1 cellular context compared by ENCODE assay signal in the genomic region with DNA sequence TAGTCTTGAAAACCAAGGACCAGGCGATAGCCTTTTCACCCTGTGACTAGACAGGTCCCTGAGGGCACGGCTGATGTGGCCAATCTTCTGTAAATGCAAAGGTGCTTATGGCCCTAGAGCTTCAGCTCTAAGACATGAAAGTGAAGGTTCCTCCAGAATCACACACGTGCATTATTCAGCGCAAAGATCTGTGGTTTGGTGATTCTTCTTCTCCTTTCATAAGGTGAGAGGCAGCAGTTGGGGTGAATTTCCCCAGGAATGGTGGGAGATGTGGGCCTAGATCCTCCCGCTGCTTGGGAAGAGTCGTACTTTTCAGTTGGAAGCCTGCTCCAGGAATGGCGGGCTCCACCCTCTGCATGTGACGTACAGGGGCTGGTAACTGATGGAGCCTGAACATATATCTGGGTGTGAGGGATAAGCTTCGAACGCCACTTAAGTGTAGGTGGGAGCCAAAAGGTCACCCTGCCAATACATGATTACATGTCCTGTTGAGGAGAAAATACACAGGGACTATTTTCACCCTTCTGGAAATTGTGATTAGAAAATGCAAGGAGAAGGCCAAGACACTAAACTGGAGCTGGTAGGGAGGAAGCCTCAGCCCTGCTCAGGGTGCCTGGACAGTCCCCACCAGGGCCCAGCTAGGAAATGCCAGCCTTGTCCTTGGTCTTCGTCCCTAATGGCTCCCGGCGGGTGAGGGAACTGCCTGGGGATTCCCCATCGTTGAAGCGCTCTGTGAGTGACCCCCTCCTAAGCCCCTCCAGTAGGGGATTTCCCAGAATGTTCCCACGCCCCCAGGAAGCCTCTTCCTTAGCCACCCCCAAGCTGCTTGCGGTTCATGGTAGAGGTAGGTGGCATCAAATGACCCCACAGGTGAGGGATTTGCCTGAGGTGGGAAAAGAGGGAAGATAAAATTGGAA.
TF ChIP-seq lines count a peak whose summit lies in the region.

No MANE protein-coding gene starts in this region.

TF ChIP-seq in HepG2, 621 proteins besides CTCF, POLR2A, EP300 and RAD21 (continued from another document and continues in another):
- TF ChIP-seq, protein P1, sequence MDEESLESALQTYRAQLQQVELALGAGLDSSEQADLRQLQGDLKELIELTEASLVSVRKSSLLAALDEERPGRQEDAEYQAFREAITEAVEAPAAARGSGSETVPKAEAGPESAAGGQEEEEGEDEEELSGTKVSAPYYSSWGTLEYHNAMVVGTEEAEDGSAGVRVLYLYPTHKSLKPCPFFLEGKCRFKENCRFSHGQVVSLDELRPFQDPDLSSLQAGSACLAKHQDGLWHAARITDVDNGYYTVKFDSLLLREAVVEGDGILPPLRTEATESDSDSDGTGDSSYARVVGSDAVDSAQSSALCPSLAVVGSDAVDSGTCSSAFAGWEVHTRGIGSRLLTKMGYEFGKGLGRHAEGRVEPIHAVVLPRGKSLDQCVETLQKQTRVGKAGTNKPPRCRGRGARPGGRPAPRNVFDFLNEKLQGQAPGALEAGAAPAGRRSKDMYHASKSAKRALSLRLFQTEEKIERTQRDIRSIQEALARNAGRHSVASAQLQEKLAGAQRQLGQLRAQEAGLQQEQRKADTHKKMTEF (CRISPR knock-in tag; IDR thresholded peaks at IDR 0.05) = no peak
- no peak for TF ChIP-seq RBAK (CRISPR knock-in tag; IDR thresholded peaks at IDR 0.05)
- no peak for TF ChIP-seq ERF (CRISPR knock-in tag; IDR thresholded peaks at IDR 0.05)
- TF ChIP-seq, protein P2, sequence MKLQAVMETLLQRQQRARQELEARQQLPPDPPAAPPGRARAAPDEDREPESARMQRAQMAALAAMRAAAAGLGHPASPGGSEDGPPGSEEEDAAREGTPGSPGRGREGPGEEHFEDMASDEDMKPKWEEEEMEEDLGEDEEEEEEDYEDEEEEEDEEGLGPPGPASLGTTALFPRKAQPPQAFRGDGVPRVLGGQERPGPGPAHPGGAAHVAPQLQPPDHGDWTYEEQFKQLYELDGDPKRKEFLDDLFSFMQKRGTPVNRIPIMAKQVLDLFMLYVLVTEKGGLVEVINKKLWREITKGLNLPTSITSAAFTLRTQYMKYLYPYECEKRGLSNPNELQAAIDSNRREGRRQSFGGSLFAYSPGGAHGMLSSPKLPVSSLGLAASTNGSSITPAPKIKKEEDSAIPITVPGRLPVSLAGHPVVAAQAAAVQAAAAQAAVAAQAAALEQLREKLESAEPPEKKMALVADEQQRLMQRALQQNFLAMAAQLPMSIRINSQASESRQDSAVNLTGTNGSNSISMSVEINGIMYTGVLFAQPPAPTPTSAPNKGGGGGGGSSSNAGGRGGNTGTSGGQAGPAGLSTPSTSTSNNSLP (IDR thresholded peaks at IDR 0.05; ENCODE audit: low read depth, low read length) = no peak
- 0 out of 2 replicates have a peak, but pooled peaks have one; percentile 43 for TF ChIP-seq ZFP82 (CRISPR knock-in tag; IDR thresholded peaks at IDR 0.05; ENCODE audit: borderline replicate concordance)
- no peak for TF ChIP-seq ZBTB7B (CRISPR knock-in tag; IDR thresholded peaks at IDR 0.05)
- TF ChIP-seq, protein P3, sequence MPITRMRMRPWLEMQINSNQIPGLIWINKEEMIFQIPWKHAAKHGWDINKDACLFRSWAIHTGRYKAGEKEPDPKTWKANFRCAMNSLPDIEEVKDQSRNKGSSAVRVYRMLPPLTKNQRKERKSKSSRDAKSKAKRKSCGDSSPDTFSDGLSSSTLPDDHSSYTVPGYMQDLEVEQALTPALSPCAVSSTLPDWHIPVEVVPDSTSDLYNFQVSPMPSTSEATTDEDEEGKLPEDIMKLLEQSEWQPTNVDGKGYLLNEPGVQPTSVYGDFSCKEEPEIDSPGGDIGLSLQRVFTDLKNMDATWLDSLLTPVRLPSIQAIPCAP (CRISPR knock-in tag; IDR thresholded peaks at IDR 0.05; ENCODE audit: low read depth) = no peak
- TF ChIP-seq, protein P4, sequence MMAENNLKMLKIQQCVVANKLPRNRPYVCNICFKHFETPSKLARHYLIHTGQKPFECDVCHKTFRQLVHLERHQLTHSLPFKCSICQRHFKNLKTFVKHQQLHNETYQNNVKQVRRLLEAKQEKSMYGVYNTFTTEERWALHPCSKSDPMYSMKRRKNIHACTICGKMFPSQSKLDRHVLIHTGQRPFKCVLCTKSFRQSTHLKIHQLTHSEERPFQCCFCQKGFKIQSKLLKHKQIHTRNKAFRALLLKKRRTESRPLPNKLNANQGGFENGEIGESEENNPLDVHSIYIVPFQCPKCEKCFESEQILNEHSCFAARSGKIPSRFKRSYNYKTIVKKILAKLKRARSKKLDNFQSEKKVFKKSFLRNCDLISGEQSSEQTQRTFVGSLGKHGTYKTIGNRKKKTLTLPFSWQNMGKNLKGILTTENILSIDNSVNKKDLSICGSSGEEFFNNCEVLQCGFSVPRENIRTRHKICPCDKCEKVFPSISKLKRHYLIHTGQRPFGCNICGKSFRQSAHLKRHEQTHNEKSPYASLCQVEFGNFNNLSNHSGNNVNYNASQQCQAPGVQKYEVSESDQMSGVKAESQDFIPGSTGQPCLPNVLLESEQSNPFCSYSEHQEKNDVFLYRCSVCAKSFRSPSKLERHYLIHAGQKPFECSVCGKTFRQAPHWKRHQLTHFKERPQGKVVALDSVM (CRISPR knock-in tag; IDR thresholded peaks at IDR 0.05) = no peak
- 0 out of 2 replicates have a peak, but pooled peaks have one; percentile 15 for TF ChIP-seq MEIS1 (CRISPR knock-in tag; IDR thresholded peaks at IDR 0.05; ENCODE audit: borderline replicate concordance)
- TF ChIP-seq ZNF317 (CRISPR knock-in tag; IDR thresholded peaks at IDR 0.05) = no peak
- TF ChIP-seq ZNF143 (CRISPR knock-in tag; IDR thresholded peaks at IDR 0.05) = no peak
- TF ChIP-seq ASH2L (IDR thresholded peaks at IDR 0.05; ENCODE audit: insufficient read length, low read depth, low read length) = no peak
- TF ChIP-seq, protein P5, sequence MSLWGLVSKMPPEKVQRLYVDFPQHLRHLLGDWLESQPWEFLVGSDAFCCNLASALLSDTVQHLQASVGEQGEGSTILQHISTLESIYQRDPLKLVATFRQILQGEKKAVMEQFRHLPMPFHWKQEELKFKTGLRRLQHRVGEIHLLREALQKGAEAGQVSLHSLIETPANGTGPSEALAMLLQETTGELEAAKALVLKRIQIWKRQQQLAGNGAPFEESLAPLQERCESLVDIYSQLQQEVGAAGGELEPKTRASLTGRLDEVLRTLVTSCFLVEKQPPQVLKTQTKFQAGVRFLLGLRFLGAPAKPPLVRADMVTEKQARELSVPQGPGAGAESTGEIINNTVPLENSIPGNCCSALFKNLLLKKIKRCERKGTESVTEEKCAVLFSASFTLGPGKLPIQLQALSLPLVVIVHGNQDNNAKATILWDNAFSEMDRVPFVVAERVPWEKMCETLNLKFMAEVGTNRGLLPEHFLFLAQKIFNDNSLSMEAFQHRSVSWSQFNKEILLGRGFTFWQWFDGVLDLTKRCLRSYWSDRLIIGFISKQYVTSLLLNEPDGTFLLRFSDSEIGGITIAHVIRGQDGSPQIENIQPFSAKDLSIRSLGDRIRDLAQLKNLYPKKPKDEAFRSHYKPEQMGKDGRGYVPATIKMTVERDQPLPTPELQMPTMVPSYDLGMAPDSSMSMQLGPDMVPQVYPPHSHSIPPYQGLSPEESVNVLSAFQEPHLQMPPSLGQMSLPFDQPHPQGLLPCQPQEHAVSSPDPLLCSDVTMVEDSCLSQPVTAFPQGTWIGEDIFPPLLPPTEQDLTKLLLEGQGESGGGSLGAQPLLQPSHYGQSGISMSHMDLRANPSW (CRISPR knock-in tag; IDR thresholded peaks at IDR 0.05; ENCODE audit: borderline replicate concordance) = no peak
- TF ChIP-seq PAWR (CRISPR knock-in tag; IDR thresholded peaks at IDR 0.05; ENCODE audit: borderline replicate concordance) = no peak
- TF ChIP-seq, protein P6, sequence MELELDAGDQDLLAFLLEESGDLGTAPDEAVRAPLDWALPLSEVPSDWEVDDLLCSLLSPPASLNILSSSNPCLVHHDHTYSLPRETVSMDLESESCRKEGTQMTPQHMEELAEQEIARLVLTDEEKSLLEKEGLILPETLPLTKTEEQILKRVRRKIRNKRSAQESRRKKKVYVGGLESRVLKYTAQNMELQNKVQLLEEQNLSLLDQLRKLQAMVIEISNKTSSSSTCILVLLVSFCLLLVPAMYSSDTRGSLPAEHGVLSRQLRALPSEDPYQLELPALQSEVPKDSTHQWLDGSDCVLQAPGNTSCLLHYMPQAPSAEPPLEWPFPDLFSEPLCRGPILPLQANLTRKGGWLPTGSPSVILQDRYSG (CRISPR knock-in tag; IDR thresholded peaks at IDR 0.05) = no peak
- TF ChIP-seq, protein P7, sequence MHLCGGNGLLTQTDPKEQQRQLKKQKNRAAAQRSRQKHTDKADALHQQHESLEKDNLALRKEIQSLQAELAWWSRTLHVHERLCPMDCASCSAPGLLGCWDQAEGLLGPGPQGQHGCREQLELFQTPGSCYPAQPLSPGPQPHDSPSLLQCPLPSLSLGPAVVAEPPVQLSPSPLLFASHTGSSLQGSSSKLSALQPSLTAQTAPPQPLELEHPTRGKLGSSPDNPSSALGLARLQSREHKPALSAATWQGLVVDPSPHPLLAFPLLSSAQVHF (CRISPR knock-in tag; IDR thresholded peaks at IDR 0.05) = no peak
- TF ChIP-seq, protein P8, sequence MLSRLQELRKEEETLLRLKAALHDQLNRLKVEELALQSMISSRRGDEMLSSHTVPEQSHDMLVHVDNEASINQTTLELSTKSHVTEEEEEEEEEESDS (CRISPR knock-in tag; IDR thresholded peaks at IDR 0.05; ENCODE audit: borderline replicate concordance) = no peak
- no peak for TF ChIP-seq MTA3 (CRISPR knock-in tag; IDR thresholded peaks at IDR 0.05)
- no peak for TF ChIP-seq BORCS8-MEF2B (CRISPR knock-in tag; IDR thresholded peaks at IDR 0.05)
- TF ChIP-seq CCAR2 (optimal IDR thresholded peaks at IDR 0.05; ENCODE audit: low read depth, low read length) = no peak
- TF ChIP-seq BCL6 (CRISPR knock-in tag; IDR thresholded peaks at IDR 0.05) = 0 out of 2 replicates have a peak, but pooled peaks have one; percentile 24
- TF ChIP-seq SOX13 (IDR thresholded peaks at IDR 0.05) = no peak
- peak in 1 of 2 experiments; percentile 12; a peak in 1 of 4 replicates for TF ChIP-seq SOX13 (CRISPR knock-in tag; conservative IDR thresholded peaks at IDR 0.05 in 1 of 2, IDR thresholded peaks at IDR 0.05 in 1 of 2)
- TF ChIP-seq ZSCAN25 (CRISPR knock-in tag; IDR thresholded peaks at IDR 0.05) = no peak
- TF ChIP-seq ZNF121 (CRISPR knock-in tag; IDR thresholded peaks at IDR 0.05) = no peak
- no peak for TF ChIP-seq ZBTB42 (CRISPR knock-in tag; IDR thresholded peaks at IDR 0.05)
- TF ChIP-seq FLYWCH1 (CRISPR knock-in tag; IDR thresholded peaks at IDR 0.05) = no peak
- TF ChIP-seq FOXA3 (CRISPR knock-in tag; IDR thresholded peaks at IDR 0.05) = no peak
- no peak for TF ChIP-seq ZNF703 (CRISPR knock-in tag; IDR thresholded peaks at IDR 0.05; ENCODE audit: borderline replicate concordance)
- no peak for TF ChIP-seq ZNF781 (CRISPR knock-in tag; IDR thresholded peaks at IDR 0.05; ENCODE audit: borderline replicate concordance, not compliant biosample characterization)
- TF ChIP-seq SP140L (CRISPR knock-in tag; IDR thresholded peaks at IDR 0.05; ENCODE audit: borderline replicate concordance) = no peak
- no peak for TF ChIP-seq HMG20B (CRISPR knock-in tag; conservative IDR thresholded peaks at IDR 0.05)
- TF ChIP-seq GTF3A (CRISPR knock-in tag; conservative IDR thresholded peaks at IDR 0.05) = no peak
- TF ChIP-seq, protein P9, sequence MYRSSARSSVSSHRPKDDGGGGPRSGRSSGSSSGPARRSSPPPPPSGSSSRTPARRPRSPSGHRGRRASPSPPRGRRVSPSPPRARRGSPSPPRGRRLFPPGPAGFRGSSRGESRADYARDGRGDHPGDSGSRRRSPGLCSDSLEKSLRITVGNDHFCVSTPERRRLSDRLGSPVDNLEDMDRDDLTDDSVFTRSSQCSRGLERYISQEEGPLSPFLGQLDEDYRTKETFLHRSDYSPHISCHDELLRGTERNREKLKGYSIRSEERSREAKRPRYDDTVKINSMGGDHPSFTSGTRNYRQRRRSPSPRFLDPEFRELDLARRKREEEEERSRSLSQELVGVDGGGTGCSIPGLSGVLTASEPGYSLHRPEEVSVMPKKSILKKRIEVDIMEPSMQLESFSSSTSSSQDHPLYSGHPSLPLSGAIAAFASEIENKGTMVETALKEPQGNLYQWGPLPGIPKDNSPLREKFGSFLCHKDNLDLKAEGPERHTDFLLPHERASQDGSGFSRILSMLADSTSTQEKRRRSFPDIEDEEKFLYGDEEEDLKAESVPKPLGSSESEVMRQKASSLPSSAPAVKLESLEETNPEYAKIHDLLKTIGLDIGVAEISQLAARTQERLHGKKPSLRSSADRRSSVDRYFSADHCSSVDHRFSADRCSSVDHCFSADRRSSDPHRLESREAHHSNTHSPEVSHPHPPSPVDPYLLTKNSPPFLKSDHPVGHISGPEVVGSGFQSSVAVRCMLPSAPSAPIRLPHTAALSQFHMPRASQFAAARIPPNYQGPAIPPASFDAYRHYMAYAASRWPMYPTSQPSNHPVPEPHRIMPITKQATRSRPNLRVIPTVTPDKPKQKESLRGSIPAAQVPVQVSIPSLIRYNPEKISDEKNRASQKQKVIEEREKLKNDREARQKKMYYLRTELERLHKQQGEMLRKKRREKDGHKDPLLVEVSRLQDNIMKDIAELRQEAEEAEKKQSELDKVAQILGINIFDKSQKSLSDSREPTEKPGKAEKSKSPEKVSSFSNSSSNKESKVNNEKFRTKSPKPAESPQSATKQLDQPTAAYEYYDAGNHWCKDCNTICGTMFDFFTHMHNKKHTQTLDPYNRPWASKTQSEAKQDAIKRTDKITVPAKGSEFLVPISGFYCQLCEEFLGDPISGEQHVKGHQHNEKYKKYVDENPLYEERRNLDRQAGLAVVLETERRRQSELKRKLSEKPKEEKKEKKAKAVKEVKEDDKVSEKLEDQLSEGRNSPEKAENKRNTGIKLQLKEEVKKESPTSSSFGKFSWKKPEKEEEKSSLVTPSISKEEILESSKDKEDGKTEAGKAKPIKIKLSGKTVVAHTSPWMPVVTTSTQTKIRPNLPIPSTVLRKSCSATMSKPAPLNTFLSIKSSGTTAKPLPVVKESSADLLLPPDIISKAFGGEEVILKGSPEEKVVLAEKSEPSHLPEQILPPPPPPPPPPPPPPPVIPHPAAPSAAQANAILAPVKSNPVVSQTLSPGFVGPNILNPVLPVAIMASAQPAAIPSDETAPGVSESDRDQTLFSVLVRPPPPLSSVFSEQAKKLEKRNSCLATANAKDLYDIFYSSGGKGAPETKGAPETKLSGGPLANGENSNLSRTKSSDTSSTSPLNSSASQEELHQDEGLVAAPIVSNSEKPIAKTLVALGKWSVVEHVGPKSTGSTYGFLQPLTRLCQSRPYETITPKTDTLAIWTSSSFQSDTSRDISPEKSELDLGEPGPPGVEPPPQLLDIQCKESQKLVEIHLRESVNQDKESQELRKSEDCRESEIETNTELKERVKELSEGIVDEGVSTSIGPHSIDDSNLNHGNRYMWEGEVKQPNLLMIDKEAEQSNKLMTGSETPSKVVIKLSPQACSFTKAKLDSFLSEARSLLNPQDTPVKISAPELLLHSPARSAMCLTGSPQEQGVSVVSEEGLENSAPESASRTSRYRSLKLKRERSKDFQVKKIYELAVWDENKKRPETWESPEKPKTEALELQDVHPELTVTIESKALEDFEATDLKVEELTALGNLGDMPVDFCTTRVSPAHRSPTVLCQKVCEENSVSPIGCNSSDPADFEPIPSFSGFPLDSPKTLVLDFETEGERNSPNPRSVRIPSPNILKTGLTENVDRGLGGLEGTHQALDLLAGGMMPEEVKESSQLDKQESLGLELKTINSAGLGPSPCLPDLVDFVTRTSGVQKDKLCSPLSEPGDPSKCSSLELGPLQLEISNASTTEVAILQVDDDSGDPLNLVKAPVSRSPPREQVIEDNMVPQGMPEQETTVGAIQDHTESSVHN (CRISPR knock-in tag; IDR thresholded peaks at IDR 0.05) = no peak
- peak; percentile 46; the same call in 1 of the 2 replicates for TF ChIP-seq MED1 (CRISPR knock-in tag; IDR thresholded peaks at IDR 0.05)
